Comparison of ENCODE assay signal across 11 cellular contexts in genomic region chr16:4212934-4213296, GRCh38. TPM values are rescaled to one million over a fixed set of nuclear protein-coding genes. Genes with fewer than 3 reads are reported as not detected.
DNase-seq lines count a peak whose midpoint lies in the region; ATAC-seq and TF ChIP-seq lines count a peak whose summit lies in the region.
"Had no signal": no experiment of that assay in that cellular context is flagged by ENCODE, and none has a peak within 500 bp of the region (broad histone marks: within the 10 kb centered on the region; RNA-seq: fewer than 3 reads in every experiment).

No MANE protein-coding gene starts in this region.

- ATAC-seq in psoas muscle = peak; percentile 35 to 63 (median 50)
- no peak for ATAC-seq in T-cell (replicated peaks in 1 of 4)

- peaks cover 0 to 2% (median under 1%) of the 10 kb centered on the region in 3 donors for H3K4me1 Mint-ChIP-seq in T-cell

- POLR2A ChIA-PET in RWPE1 (lab: Yijun Ruan, JAX; ENCODE audit: low non-redundant PET) = no interaction called here
- POLR2A ChIA-PET in T-cell (lab: Charles Lee) = no interaction called here

- H3K27me3 ChIP-seq in psoas muscle (ENCODE audit: insufficient read depth in 3 of 3, low read length in 2 of 3) (no peaks in the 10 kb centered on the region), WERI-Rb-1 (ENCODE audit: insufficient read depth, low read depth, severe bottlenecking) (no peaks in the 10 kb centered on the region)

- no peaks in the 10 kb centered on the region for H3K36me3 Mint-ChIP-seq in T-cell

- H3K27me3 Mint-ChIP-seq in T-cell = peaks cover 0 to 5% of the 10 kb centered on the region in 2 donors

- 37 to 65% (median 38%) methylated on average over 3 of the region's 3 CpGs for WGBS in psoas muscle, 3 donors

- H3K9me3 Mint-ChIP-seq in T-cell = no peaks in the 10 kb centered on the region

- CTCF ChIA-PET in RWPE1 (lab: Yijun Ruan, JAX) (no interaction called here), T-cell (lab: Charles Lee) (no interaction called here)

- TF ChIP-seq CTCF in RWPE1 (conservative IDR thresholded peaks at IDR 0.05; ENCODE audit: low read depth) (no peak), psoas muscle (IDR thresholded peaks at IDR 0.05) (no peak), WERI-Rb-1 (IDR thresholded peaks at IDR 0.05; ENCODE audit: low read depth, low read length) (no peak)

- no peak overlapping the region for H3K4me3 Mint-ChIP-seq in T-cell

- H3K27ac ChIP-seq in RWPE1 = peak overlapping the region; percentile 32; the same call in 1 of the 2 replicates
- H3K27ac ChIP-seq in psoas muscle = peak overlapping the region; percentile 98
- H3K27ac ChIP-seq in WERI-Rb-1 = no peak overlapping the region

- intact Hi-C loops in psoas muscle (cut with DNase I) = no loop called here

- H3K27ac Mint-ChIP-seq in T-cell = no peak overlapping the region

- peaks cover 84% of the 10 kb centered on the region for H3K4me1 ChIP-seq in psoas muscle

- DNase-seq in EL = peak; percentile 83
- peak; percentile 25 for DNase-seq in RWPE1 (ENCODE audit: low spot score)
- peak; percentile 23 for DNase-seq in fibroblast of peridontal ligament (ENCODE audit: extremely low read depth)
- peak in 1 of 2 donors; percentile 64 for DNase-seq in psoas muscle
- DNase-seq in T-cell = no peak
- no peak for DNase-seq in NCI-H2227 (lab: John Stamatoyannopoulos, UW; ENCODE audit: unreplicated experiment)
- no peak for DNase-seq in WERI-Rb-1
- DNase-seq in H4 (ENCODE audit: low spot score) = no peak
- DNase-seq: effector CD4-positive, alpha-beta T cell; MV-4-11; retina had no signal

- H3K36me3 ChIP-seq in psoas muscle (ENCODE audit: insufficient read depth in 1 of 2, low read depth in 1 of 2) = peaks cover 0 to 6% of the 10 kb centered on the region in 2 donors
- H3K36me3 ChIP-seq in WERI-Rb-1 = no peaks in the 10 kb centered on the region

- H3K9me3 ChIP-seq in psoas muscle = no peaks in the 10 kb centered on the region
- H3K9me3 ChIP-seq in WERI-Rb-1 (ENCODE audit: severe bottlenecking) = no peaks in the 10 kb centered on the region

- H3K4me3 ChIP-seq in psoas muscle (no peak overlapping the region), WERI-Rb-1 (ENCODE audit: low read depth, low read length) (no peak overlapping the region)

RNA-seq across cellular contexts. Expression of gene SRL, which starts 29.0 kb away (rescaled TPM):
- 100 to 1,000 TPM; 305 to 552 (median 476) TPM for total RNA-seq in psoas muscle
- 100 to 1,000 TPM; 196 to 276 (median 206) TPM for polyA plus RNA-seq in psoas muscle
- total RNA-seq in T-cell = under 1 TPM in 1 of 5 donors, not detected in 4; 0.06 TPM
- total RNA-seq in H4 (2014; rRNA removed; shearing (Covaris generic)) = not detected in 2 replicates

RNA-seq across cellular contexts. Expression of gene TFAP4, which starts 59.9 kb away (rescaled TPM):
- total RNA-seq in psoas muscle (1 to 10 TPM; 3.8 to 5.7 (median 4.5) TPM), T-cell (10 to 100 TPM; 15.1 to 35.2 (median 34.6) TPM)
- 1 to 10 TPM; 3.0 to 8.2 (median 7.0) TPM for polyA plus RNA-seq in psoas muscle
- total RNA-seq in H4 (2014; rRNA removed; shearing (Covaris generic)) = 7.3 and 8.8 TPM in 2 replicates

Comparison
In these comparisons a context has a peak if more than half of its experiments do, and no peak if none do; other contexts are left out.
1. DNase-seq: peak in EL (single experiment), RWPE1 (single experiment) and fibroblast of peridontal ligament (single experiment); none in T-cell (0 of 34), NCI-H2227 (single experiment), WERI-Rb-1 (single experiment) and H4 (single experiment).
2. ATAC-seq: peak in psoas muscle (4 of 4); none in T-cell (0 of 4).
3. RNA of gene SRL, which starts 29.0 kb away (total RNA-seq): 305 to 552 TPM in psoas muscle; 0.06 TPM in T-cell and not detected in H4; every median in the first group is over 100 times any median in the second.